19 cellular contexts compared by ENCODE assay signal in the genomic region with DNA sequence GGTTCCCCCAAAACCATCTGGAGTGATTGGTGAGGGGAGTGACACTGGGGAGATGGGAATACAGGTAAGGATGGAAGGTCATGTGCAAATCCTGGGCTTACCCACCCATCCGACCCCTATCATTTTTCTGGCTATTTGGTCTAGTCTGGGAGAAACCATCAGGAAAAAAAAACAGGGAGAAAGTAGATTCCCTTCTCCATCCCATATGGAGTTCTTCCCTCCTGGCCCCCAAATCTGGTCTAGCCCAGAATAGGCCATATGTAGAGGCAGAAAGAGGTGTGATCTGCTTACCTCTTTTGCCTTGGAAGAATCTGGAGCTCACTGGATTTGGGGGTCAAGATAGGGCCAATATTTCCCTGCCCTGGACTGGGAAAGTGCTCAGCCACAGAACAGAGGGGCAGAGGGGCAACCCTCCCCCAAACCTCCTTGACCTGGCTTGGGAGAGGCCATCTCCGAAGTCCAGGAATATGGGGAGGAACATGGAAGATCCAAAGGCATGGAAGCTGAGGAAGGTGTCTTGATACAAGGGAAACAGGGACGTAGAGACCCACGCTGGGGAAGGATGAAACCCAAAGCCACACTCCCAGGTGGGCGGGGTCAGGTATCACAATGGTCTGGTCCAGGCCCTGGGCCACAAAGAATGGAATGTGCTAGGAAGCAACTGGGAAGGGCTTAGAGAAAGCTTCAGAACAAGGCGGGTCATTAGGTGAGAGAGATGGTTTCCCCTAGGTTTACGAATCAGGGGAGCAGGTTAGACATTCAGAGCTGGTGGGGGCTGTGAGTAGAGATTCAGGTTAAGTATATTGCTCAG.
DNase-seq lines count a peak whose midpoint lies in the region; ATAC-seq lines count a peak whose summit lies in the region.
"Had no signal": no experiment of that assay in that cellular context is flagged by ENCODE, and none has a peak within 500 bp of the region (broad histone marks: within the 10 kb centered on the region; RNA-seq: fewer than 3 reads in every experiment).

No MANE protein-coding gene starts in this region.

- H3K9me3 Mint-ChIP-seq in activated naive CD4-positive, alpha-beta T cell treated with anti-CD3 and anti-CD28 coated beads, Interleukin-2, amount 50 U/mL, for 24 hours, result no peaks in the 10 kb centered on the region
- H3K9me3 Mint-ChIP-seq in stimulated activated naive B cell treated with anti-CD40 and anti-IgM and Interleukin-4, amounts not matched to agents 10 μg/mL and 1 μg/mL and 100 μg/mL, for 72 hours, result no peaks in the 10 kb centered on the region

- no peaks in the 10 kb centered on the region for H3K36me3 Mint-ChIP-seq in activated naive CD4-positive, alpha-beta T cell treated with anti-CD3 and anti-CD28 coated beads, Interleukin-2, amount 50 U/mL, for 24 hours
- H3K36me3 Mint-ChIP-seq in stimulated activated naive B cell treated with anti-CD40 and anti-IgM and Interleukin-4, amounts not matched to agents 10 μg/mL and 1 μg/mL and 100 μg/mL, for 72 hours, result peaks cover 22 to 37% of the 10 kb centered on the region in 2 donors

- peak overlapping the region; percentile 12 for H3K27ac Mint-ChIP-seq in activated naive CD4-positive, alpha-beta T cell treated with anti-CD3 and anti-CD28 coated beads, Interleukin-2, amount 50 U/mL, for 24 hours
- H3K27ac Mint-ChIP-seq in stimulated activated naive B cell treated with anti-CD40 and anti-IgM and Interleukin-4, amounts not matched to agents 10 μg/mL and 1 μg/mL and 100 μg/mL, for 72 hours, result peak overlapping the region; percentile 33
- H3K27ac Mint-ChIP-seq: activated CD8-positive, alpha-beta memory T cell treated with anti-CD3 and anti-CD28 coated beads, Interleukin-2, amount 10 ng/mL, durations not matched to agents 7 days and 5 days had no signal

- peaks cover 17% of the 10 kb centered on the region for H3K4me1 Mint-ChIP-seq in activated naive CD4-positive, alpha-beta T cell treated with anti-CD3 and anti-CD28 coated beads, Interleukin-2, amount 50 U/mL, for 24 hours
- H3K4me1 Mint-ChIP-seq in stimulated activated naive B cell treated with anti-CD40 and anti-IgM and Interleukin-4, amounts not matched to agents 10 μg/mL and 1 μg/mL and 100 μg/mL, for 72 hours, result peaks cover 6 to 10% of the 10 kb centered on the region in 2 donors

- H3K27me3 Mint-ChIP-seq in activated naive CD4-positive, alpha-beta T cell treated with anti-CD3 and anti-CD28 coated beads, Interleukin-2, amount 50 U/mL, for 24 hours, result no peaks in the 10 kb centered on the region
- H3K27me3 Mint-ChIP-seq in stimulated activated naive B cell treated with anti-CD40 and anti-IgM and Interleukin-4, amounts not matched to agents 10 μg/mL and 1 μg/mL and 100 μg/mL, for 72 hours, result no peaks in the 10 kb centered on the region
- H3K27me3 Mint-ChIP-seq: activated CD8-positive, alpha-beta memory T cell treated with anti-CD3 and anti-CD28 coated beads, Interleukin-2, amount 10 ng/mL, durations not matched to agents 7 days and 5 days had no signal

- DNase-seq in activated naive CD4-positive, alpha-beta T cell (lab: John Stamatoyannopoulos, UW), result no peak
- no peak for DNase-seq in epithelial cell of prostate (ENCODE audit: low read depth, low spot score)
- no peak for DNase-seq in stimulated activated naive B cell treated with anti-CD40 and anti-IgM and Interleukin-4, amounts not matched to agents 10 μg/mL and 1 μg/mL and 100 μg/mL, for 72 hours
- DNase-seq in stimulated activated CD4-positive, alpha-beta T cell treated with anti-CD3 and anti-CD28 coated beads, Interleukin-2, amount 100 ng/mL, for 24 hours, result no peak
- DNase-seq: activated CD4-positive, CD25-positive, alpha-beta regulatory T cell treated with anti-CD3 and anti-CD28 coated beads, Interleukin-2, amount 50 U/mL, for 72 hours; activated CD8-positive, alpha-beta memory T cell treated with anti-CD3 and anti-CD28 coated beads, Interleukin-2, amount 10 ng/mL, durations not matched to agents 7 days and 5 days; activated effector memory CD4-positive, alpha-beta T cell treated with anti-CD3 and anti-CD28 coated beads, Interleukin-2, amount 50 U/mL, for 16 hours; DMS79; foreskin keratinocyte; Karpas-422; NCI-H1092 treated with DMSO at 0.1 percent for 48 hours; NCI-H2107; NCI-H524; retina; stomach had no signal

- H3K4me3 Mint-ChIP-seq in activated naive CD4-positive, alpha-beta T cell treated with anti-CD3 and anti-CD28 coated beads, Interleukin-2, amount 50 U/mL, for 24 hours, result no peak overlapping the region
- H3K4me3 Mint-ChIP-seq in stimulated activated naive B cell treated with anti-CD40 and anti-IgM and Interleukin-4, amounts not matched to agents 10 μg/mL and 1 μg/mL and 100 μg/mL, for 72 hours, result no peak overlapping the region
- H3K4me3 Mint-ChIP-seq: activated CD8-positive, alpha-beta memory T cell treated with anti-CD3 and anti-CD28 coated beads, Interleukin-2, amount 10 ng/mL, durations not matched to agents 7 days and 5 days had no signal

- no peak for ATAC-seq in stimulated activated naive B cell treated with anti-CD40 and anti-IgM and Interleukin-4, amounts not matched to agents 10 μg/mL and 1 μg/mL and 100 μg/mL, for 72 hours (replicated peaks)
- ATAC-seq in HG03521 (IDR thresholded peaks at IDR 0.05; ENCODE audit: unreplicated experiment), result no peak
- ATAC-seq: activated CD8-positive, alpha-beta memory T cell treated with anti-CD3 and anti-CD28 coated beads, Interleukin-2, amount 10 ng/mL, durations not matched to agents 7 days and 5 days; foreskin keratinocyte had no signal

- H3K27ac ChIP-seq in epithelial cell of prostate, result peak overlapping the region; percentile 36
- H3K27ac ChIP-seq: foreskin keratinocyte, neutrophil, SJSA1, stomach had no signal
